34 cellular contexts compared by ENCODE assay signal in genomic region chr17:82187500-82187899, GRCh38.
"Had no signal": no experiment of that assay in that cellular context is flagged by ENCODE, and none has a peak within 500 bp of the region (broad histone marks: within the 10 kb centered on the region; RNA-seq: fewer than 3 reads in every experiment).

No MANE protein-coding gene starts in this region.

- DNase-seq: Karpas-422, Kasumi-1, MG63, MM.1S, MV-4-11, NCI-H1048, NCI-H1092, NCI-H1092 treated with DMSO at 0.1 percent for 48 hours, NCI-H1105, NCI-H1105 treated with DMSO at 0.1 percent for 48 hours, NCI-H1417, NCI-H1417 treated with DMSO at 0.1 percent for 48 hours, NCI-H1436, NCI-H1436 treated with DMSO at 0.1 percent for 48 hours, NCI-H146, NCI-H1694, NCI-H1694 treated with DMSO at 0.1 percent for 48 hours, NCI-H187, NCI-H187 treated with DMSO at 0.1 percent for 48 hours, NCI-H1930, NCI-H2029, NCI-H2029 treated with DMSO at 0.1 percent for 48 hours, NCI-H2081, NCI-H2081 treated with DMSO at 0.1 percent for 48 hours, NCI-H2107, NCI-H2171, NCI-H2171 treated with DMSO at 0.1 percent for 48 hours, NCI-H2227 treated with DMSO at 0.1 percent for 48 hours, NCI-H226, NCI-H345, NCI-H446, NCI-H446 treated with DMSO at 0.1 percent for 48 hours, NCI-H510A, NCI-H510A treated with DMSO at 0.1 percent for 48 hours had no signal

- H3K9me3 ChIP-seq: MG63 had no signal

- H3K4me3 ChIP-seq: MG63 had no signal

- H3K27me3 ChIP-seq: MG63 had no signal
